In the genomic region with DNA sequence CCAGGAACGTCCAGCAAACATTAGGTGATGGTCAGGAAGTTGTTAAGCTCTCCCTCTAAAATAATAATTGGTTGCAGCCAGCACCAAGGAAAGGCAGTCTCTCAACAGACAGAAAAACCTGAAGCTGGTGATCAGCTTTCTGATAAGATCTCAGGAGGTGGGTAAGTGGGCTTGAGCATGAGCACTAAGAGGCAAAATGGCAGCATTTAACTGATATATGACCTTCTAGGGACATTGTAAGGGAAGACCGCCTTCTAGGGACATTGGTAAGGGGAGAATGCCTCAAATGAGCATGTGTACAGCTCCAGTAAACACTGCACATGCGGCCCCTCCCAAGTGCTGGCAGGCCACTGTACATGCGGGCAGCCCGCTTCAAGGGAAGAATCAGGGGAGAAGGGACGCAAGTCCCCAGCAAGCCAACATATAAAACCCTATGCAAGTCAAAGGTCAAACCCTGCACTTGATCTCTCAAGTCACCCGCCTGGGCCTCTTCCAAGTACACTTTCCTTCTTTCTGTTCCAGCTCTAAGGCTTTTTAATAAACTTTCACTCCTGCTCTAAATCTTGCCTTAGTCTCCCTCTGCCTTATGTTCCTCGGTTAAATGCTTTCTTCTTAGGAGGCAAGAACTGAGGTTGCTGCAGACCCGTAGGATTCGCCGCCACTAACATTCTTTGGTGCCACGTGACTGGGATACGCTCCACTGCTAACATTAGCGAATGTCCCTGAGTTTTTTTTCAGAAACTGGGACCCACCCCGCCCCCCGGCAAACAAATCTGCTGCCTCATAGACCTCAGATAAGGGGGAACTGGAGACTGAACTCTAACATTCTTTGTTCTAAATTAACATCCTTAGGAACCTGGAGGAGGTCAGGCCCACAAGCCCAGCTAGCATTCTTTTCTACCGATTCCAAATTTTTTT, we compare ENCODE assay signal across 1 cellular context.
TF ChIP-seq lines count a peak whose summit lies in the region.

No MANE protein-coding gene starts in this region.

TF ChIP-seq in K562, 482 proteins besides CTCF, POLR2A, EP300 and RAD21 (continued from another document):
- TF ChIP-seq NR2C2 (CRISPR knock-in tag; IDR thresholded peaks at IDR 0.05) (no peak), NR2C2 (tag; IDR thresholded peaks at IDR 0.05) (peak; percentile 58; the same call in 1 of the 2 replicates), SMARCE1 (IDR thresholded peaks at IDR 0.05) (0 out of 2 replicates have a peak, but pooled peaks have one; percentile 29), NR2C1 (IDR thresholded peaks at IDR 0.05) (peak; percentile 59), NR2C1 (tag; IDR thresholded peaks at IDR 0.05) (0 out of 2 replicates have a peak, but pooled peaks have one; percentile 15), PURB (CRISPR knock-in tag; IDR thresholded peaks at IDR 0.05; ENCODE audit: low read depth) (no peak), TOE1 (IDR thresholded peaks at IDR 0.05; ENCODE audit: borderline replicate concordance) (peak; percentile 25; the same call in 1 of the 2 replicates), TOE1 (CRISPR knock-in tag; IDR thresholded peaks at IDR 0.05; ENCODE audit: borderline replicate concordance, low read depth) (no peak), PHF21A (IDR thresholded peaks at IDR 0.05; ENCODE audit: borderline replicate concordance, low read depth) (no peak), ZNF764 (CRISPR knock-in tag; IDR thresholded peaks at IDR 0.05; ENCODE audit: low read depth) (no peak)
- TF ChIP-seq, protein P1, sequence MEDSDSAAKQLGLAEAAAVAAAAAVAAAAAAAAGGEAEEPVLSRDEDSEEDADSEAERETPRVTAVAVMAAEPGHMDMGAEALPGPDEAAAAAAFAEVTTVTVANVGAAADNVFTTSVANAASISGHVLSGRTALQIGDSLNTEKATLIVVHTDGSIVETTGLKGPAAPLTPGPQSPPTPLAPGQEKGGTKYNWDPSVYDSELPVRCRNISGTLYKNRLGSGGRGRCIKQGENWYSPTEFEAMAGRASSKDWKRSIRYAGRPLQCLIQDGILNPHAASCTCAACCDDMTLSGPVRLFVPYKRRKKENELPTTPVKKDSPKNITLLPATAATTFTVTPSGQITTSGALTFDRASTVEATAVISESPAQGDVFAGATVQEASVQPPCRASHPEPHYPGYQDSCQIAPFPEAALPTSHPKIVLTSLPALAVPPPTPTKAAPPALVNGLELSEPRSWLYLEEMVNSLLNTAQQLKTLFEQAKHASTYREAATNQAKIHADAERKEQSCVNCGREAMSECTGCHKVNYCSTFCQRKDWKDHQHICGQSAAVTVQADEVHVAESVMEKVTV (CRISPR knock-in tag; IDR thresholded peaks at IDR 0.05) = no peak
TF ChIP-seq in K562: peak in this region for 30.
